Comparison of ENCODE assay signal across 11 cellular contexts in genomic region chr4:142844782-142845181, GRCh38. TPM values are rescaled to one million over a fixed set of nuclear protein-coding genes. Genes with fewer than 3 reads are reported as not detected.
DNase-seq lines count a peak whose midpoint lies in the region; ATAC-seq and TF ChIP-seq lines count a peak whose summit lies in the region.
"Had no signal": no experiment of that assay in that cellular context is flagged by ENCODE, and none has a peak within 500 bp of the region (broad histone marks: within the 10 kb centered on the region; RNA-seq: fewer than 3 reads in every experiment).

No MANE protein-coding gene starts in this region.

- BruUV-seq in Caco-2 (replicated peaks; lab: Mats Ljungman, UMichigan) = no TSS peak
- no TSS peak for BruUV-seq in PC-3 (replicated peaks; lab: Mats Ljungman, UMichigan)

- H3K36me3 Mint-ChIP-seq in Caco-2 (ENCODE audit: insufficient read depth, unreplicated experiment) = no peaks in the 10 kb centered on the region

- H3K9me3 ChIP-seq in Caco-2 (no peaks in the 10 kb centered on the region), PC-3 (ENCODE audit: low read length) (no peaks in the 10 kb centered on the region), esophagus squamous epithelium (no peaks in the 10 kb centered on the region)
- H3K9me3 ChIP-seq: thyroid gland had no signal

- peaks cover 4% of the 10 kb centered on the region; the same call in 1 of the 2 replicates for H3K4me1 ChIP-seq in Caco-2
- peaks cover 43% of the 10 kb centered on the region for H3K4me1 ChIP-seq in PC-3 (ENCODE audit: insufficient read depth, low read length)
- H3K4me1 ChIP-seq in esophagus squamous epithelium = peaks cover 5 to 27% (median 15%) of the 10 kb centered on the region in 3 donors
- peaks cover 2% of the 10 kb centered on the region for H3K4me1 ChIP-seq in rectal smooth muscle tissue (ENCODE audit: control insufficient read depth, insufficient read depth, low read length)

- H3K36me3 ChIP-seq in Caco-2 (ENCODE audit: control insufficient read depth, insufficient read depth, low read length) = no peaks in the 10 kb centered on the region
- no peaks in the 10 kb centered on the region for H3K36me3 ChIP-seq in PC-3 (ENCODE audit: low read depth, low read length)
- H3K36me3 ChIP-seq in esophagus squamous epithelium = no peaks in the 10 kb centered on the region
- no peaks in the 10 kb centered on the region for H3K36me3 ChIP-seq in rectal smooth muscle tissue (ENCODE audit: control insufficient read depth, insufficient read depth, low read length)
- H3K36me3 ChIP-seq: thyroid gland had no signal

- H3K27ac Mint-ChIP-seq in Caco-2 (ENCODE audit: unreplicated experiment) = no peak overlapping the region

- no peaks in the 10 kb centered on the region for H3K9me3 Mint-ChIP-seq in Caco-2 (ENCODE audit: unreplicated experiment)

- peak overlapping the region; percentile 97; the same call in 1 of the 2 replicates for H2AFZ ChIP-seq in PC-3 (ENCODE audit: low read length)

- no peak overlapping the region for H3K4me3 ChIP-seq in Caco-2 (ENCODE audit: low read depth, low read length)
- peak overlapping the region; percentile 92 for H3K4me3 ChIP-seq in PC-3 (ENCODE audit: low read length)
- H3K4me3 ChIP-seq in esophagus squamous epithelium = peak overlapping the region in 3 of 4 donors; percentile 60 to 72 (median 61)
- H3K4me3 ChIP-seq in rectal smooth muscle tissue (ENCODE audit: low read length) = peak overlapping the region; percentile 80

- WGBS in esophagus squamous epithelium, 2 donors = 42 to 69% methylated on average over 1 of the region's 1 CpG

- POLR2A ChIA-PET in Caco-2 (lab: Charles Lee) (no interaction called here), PC-3 (lab: Charles Lee; ENCODE audit: unreplicated experiment) (no interaction called here)

- no peaks in the 10 kb centered on the region for H3F3A ChIP-seq in PC-3 (ENCODE audit: low read length, unreplicated experiment)

- no peak for TF ChIP-seq POLR2A in esophagus squamous epithelium (IDR thresholded peaks at IDR 0.05)

- H3K4me1 Mint-ChIP-seq in Caco-2 (ENCODE audit: low read depth, unreplicated experiment) = no peaks in the 10 kb centered on the region

- H3K4me2 ChIP-seq in PC-3 (ENCODE audit: low read length) = peak overlapping the region; percentile 97

- no peaks in the 10 kb centered on the region for H4K20me1 ChIP-seq in PC-3 (ENCODE audit: low read length)

- ATAC-seq in PC-3 (no peak), HG03097 (IDR thresholded peaks at IDR 0.05; ENCODE audit: low FRiP score, unreplicated experiment) (no peak)

- H3K27me3 Mint-ChIP-seq in Caco-2 (ENCODE audit: insufficient read depth, unreplicated experiment) = peaks cover 22% of the 10 kb centered on the region

- DNase-seq in Caco-2 (no peak), PC-3 (peak; percentile 31), esophagus squamous epithelium (lab: John Stamatoyannopoulos, UW) (no peak), NCI-H187 (lab: John Stamatoyannopoulos, UW) (no peak), NCI-H446 (lab: John Stamatoyannopoulos, UW) (no peak), cortex of kidney (lab: John Stamatoyannopoulos, UW) (no peak)
- DNase-seq: effector CD8-positive, alpha-beta T cell; NCI-H1694 treated with DMSO at 0.1 percent for 48 hours; thyroid gland had no signal

- H3K79me2 ChIP-seq in PC-3 (ENCODE audit: low read length) = peaks cover 50% of the 10 kb centered on the region

- no peaks in the 10 kb centered on the region for H3K9me2 ChIP-seq in PC-3 (replicated peaks; ENCODE audit: low read length)

- no peak for TF ChIP-seq CTCF in Caco-2 (IDR thresholded peaks at IDR 0.05; ENCODE audit: insufficient read depth in 1 of 2, low read depth in 1 of 2, low read length in 1 of 2, severe bottlenecking in 1 of 2, unreplicated experiment in 1 of 2)
- TF ChIP-seq CTCF in PC-3 (conservative IDR thresholded peaks at IDR 0.05; ENCODE audit: low read depth, low read length) = no peak
- no peak for TF ChIP-seq CTCF in esophagus squamous epithelium (IDR thresholded peaks at IDR 0.05)

- intact Hi-C loops in Caco-2 (cut with micrococcal nuclease; ENCODE audit: unreplicated experiment) (loop anchor here (10.0 kb wide), 1 partner anchor 240 kb away; no protein-coding TSS in a partner anchor), PC-3 (cut with micrococcal nuclease) (loop anchor here (2.0 to 10.0 kb wide), 5 partner anchors 230 to 1537 kb away; no protein-coding TSS in a partner anchor), esophagus squamous epithelium (cut with DNase I) (loop anchor here (10.0 kb wide), 3 partner anchors 490 to 1690 kb away; no protein-coding TSS in a partner anchor)

- CTCF ChIA-PET in Caco-2 (lab: Charles Lee) = no interaction called here
- CTCF ChIA-PET in PC-3 (lab: Charles Lee) = no interaction called here

- H3K27ac ChIP-seq in PC-3 (ENCODE audit: low read length) (no peak overlapping the region), esophagus squamous epithelium (peak overlapping the region in 3 of 4 donors; percentile 9 to 70 (median 68)), rectal smooth muscle tissue (ENCODE audit: low read depth, low read length) (peak overlapping the region; percentile 48)
- H3K27ac ChIP-seq: thyroid gland had no signal

- 0 out of 2 replicates have a peak, but pooled peaks cover 1% of the 10 kb centered on the region for H3K27me3 ChIP-seq in Caco-2 (replicated peaks; ENCODE audit: control insufficient read depth, insufficient read depth, low read length)
- no peaks in the 10 kb centered on the region for H3K27me3 ChIP-seq in PC-3 (ENCODE audit: low read length)
- H3K27me3 ChIP-seq in esophagus squamous epithelium = peaks cover 0 to 36% (median 0%) of the 10 kb centered on the region in 4 donors
- H3K27me3 ChIP-seq in rectal smooth muscle tissue (ENCODE audit: control insufficient read depth, insufficient read depth, low read length) = no peaks in the 10 kb centered on the region
- H3K27me3 ChIP-seq: thyroid gland had no signal

- H3K9ac ChIP-seq in PC-3 (ENCODE audit: low read length) = peak overlapping the region; percentile 72; the same call in 1 of the 2 replicates
- H3K9ac ChIP-seq in rectal smooth muscle tissue (ENCODE audit: low read length) = no peak overlapping the region

- peak overlapping the region; percentile 74 for H3K4me3 Mint-ChIP-seq in Caco-2 (ENCODE audit: unreplicated experiment)

RNA-seq across cellular contexts. Expression of gene INPP4B, which starts 1.3 kb away (rescaled TPM):
- 10.3 and 14.9 TPM in 2 replicates for total RNA-seq in Caco-2 (2022)
- 41.0 and 68.5 TPM in 2 replicates for total RNA-seq in PC-3 (2014; rRNA removed)
- 10 to 100 TPM; 14.3 to 49.7 (median 21.3) TPM for total RNA-seq in esophagus squamous epithelium
